In the genomic region with DNA sequence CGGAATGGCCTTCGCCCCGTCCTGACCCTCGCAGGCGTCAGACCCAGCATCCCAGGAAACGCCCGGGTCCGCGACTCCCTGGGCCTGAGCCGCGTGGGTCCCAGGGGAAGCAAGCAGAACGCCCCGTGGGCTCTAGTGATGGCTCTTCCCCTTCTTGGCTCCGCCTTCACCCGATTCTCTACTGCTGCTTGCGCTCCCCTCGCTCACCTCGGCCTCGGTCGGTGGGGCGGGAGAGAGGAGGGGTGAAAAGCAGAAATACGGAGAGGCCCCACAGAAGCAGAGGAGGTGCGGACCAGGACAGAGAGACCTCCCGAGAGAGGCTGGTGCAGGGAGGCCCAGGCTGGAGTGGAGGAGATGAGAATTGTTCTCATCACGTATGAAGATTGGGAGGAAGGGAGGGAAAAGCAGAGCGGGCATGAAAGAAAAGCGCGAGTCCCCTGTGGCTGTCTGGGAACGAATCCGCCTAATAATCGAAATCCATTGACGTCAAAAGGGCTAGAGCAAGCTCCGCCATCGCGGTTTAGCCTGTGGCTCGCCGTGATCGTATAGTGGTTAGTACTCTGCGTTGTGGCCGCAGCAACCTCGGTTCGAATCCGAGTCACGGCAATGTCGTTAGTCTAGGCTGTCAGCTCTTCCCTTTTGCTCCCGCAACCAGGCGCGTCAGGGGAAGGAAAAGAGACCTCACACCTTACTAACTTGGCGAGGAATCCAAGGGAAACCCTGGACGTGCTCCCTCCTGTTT, we compare ENCODE assay signal across 8 cellular contexts.
DNase-seq lines count a peak whose midpoint lies in the region; ATAC-seq and TF ChIP-seq lines count a peak whose summit lies in the region.
"Not testable (repeated sequence)": the region's sequence is repeated elsewhere in the genome, so short reads cannot be mapped to it uniquely, and the experiment has no call there.

No MANE protein-coding gene starts in this region.

- not testable (repeated sequence) for H3K79me2 ChIP-seq in osteoblast (ENCODE audit: insufficient read depth, low read length)

- H3K27me3 ChIP-seq in HUES6 (ENCODE audit: control insufficient read depth, insufficient read depth, low read length); effector memory CD4-positive, alpha-beta T cell (replicated peaks; ENCODE audit: control insufficient read depth, insufficient read depth, low read length, poor library complexity, severe bottlenecking); osteoblast (ENCODE audit: insufficient read depth, low read length): not testable (repeated sequence)
- H3K27me3 ChIP-seq in iPS-18a (ENCODE audit: control insufficient read depth, insufficient read depth, low read length) = peaks cover 12% of the 10 kb centered on the region

- H4K20me1 ChIP-seq in osteoblast (ENCODE audit: insufficient read depth, low read length) = not testable (repeated sequence)

- ATAC-seq in GM18517 (IDR thresholded peaks at IDR 0.05; ENCODE audit: unreplicated experiment) = peak; percentile 72
- ATAC-seq in HG02571 (IDR thresholded peaks at IDR 0.05; ENCODE audit: unreplicated experiment) = peak; percentile 72
- ATAC-seq in activated CD8-positive, alpha-beta T cell treated with anti-CD3 and anti-CD28 coated beads, Interleukin-2, amount 10 ng/mL, durations not matched to agents 7 days and 5 days = peak; percentile 91

- peaks cover 12% of the 10 kb centered on the region for H3K4me1 Mint-ChIP-seq in activated CD8-positive, alpha-beta T cell treated with anti-CD3 and anti-CD28 coated beads, Interleukin-2, amount 10 ng/mL, durations not matched to agents 7 days and 5 days (ENCODE audit: low read depth)

- not testable (repeated sequence) for H3K27ac ChIP-seq in HUES6 (ENCODE audit: low read depth, low read length); effector memory CD4-positive, alpha-beta T cell (ENCODE audit: insufficient read depth, low read length, poor library complexity, severe bottlenecking); iPS-18a (ENCODE audit: low read length); osteoblast (ENCODE audit: low read depth, low read length); urinary bladder (ENCODE audit: low read depth)

- H3K36me3 ChIP-seq in HUES6 (ENCODE audit: control insufficient read depth, insufficient read depth, low read length); effector memory CD4-positive, alpha-beta T cell (ENCODE audit: control insufficient read depth, insufficient read depth, low read length); iPS-18a (ENCODE audit: control insufficient read depth, low read depth, low read length); osteoblast (ENCODE audit: insufficient read depth, low read length); urinary bladder (ENCODE audit: insufficient read depth): not testable (repeated sequence)

- H3K9me3 Mint-ChIP-seq in activated CD8-positive, alpha-beta T cell treated with anti-CD3 and anti-CD28 coated beads, Interleukin-2, amount 10 ng/mL, durations not matched to agents 7 days and 5 days (ENCODE audit: insufficient read depth) = not testable (repeated sequence)

- not testable (repeated sequence) for TF ChIP-seq CTCF in osteoblast (IDR thresholded peaks at IDR 0.05; ENCODE audit: extremely low read depth, low read depth, low read length)

- H3K4me3 ChIP-seq in HUES6 (ENCODE audit: low read depth, low read length) (peak overlapping the region; percentile 53), iPS-18a (ENCODE audit: low read length) (peak overlapping the region; percentile 72), osteoblast (ENCODE audit: insufficient read depth, low read length) (peak overlapping the region; percentile 74), urinary bladder (ENCODE audit: low read depth, low read length) (peak overlapping the region; percentile 30)
- peak overlapping the region; percentile 34 for H3K4me3 ChIP-seq in effector memory CD4-positive, alpha-beta T cell (ENCODE audit: insufficient read depth, low read depth, low read length, poor library complexity, severe bottlenecking)

- not testable (repeated sequence) for H3K9me3 ChIP-seq in HUES6 (ENCODE audit: control insufficient read depth, insufficient read depth, low read depth, low read length); effector memory CD4-positive, alpha-beta T cell (ENCODE audit: control insufficient read depth, low read length); iPS-18a (ENCODE audit: control insufficient read depth, low read depth, low read length); osteoblast (ENCODE audit: low read depth, low read length)

- no CpG with 5 or more reads among the region's 50 CpGs for WGBS in urinary bladder

- peak overlapping the region; percentile 75 for H3K4me2 ChIP-seq in osteoblast (ENCODE audit: insufficient read depth, low read length)

- H3K27me3 Mint-ChIP-seq in activated CD8-positive, alpha-beta T cell treated with anti-CD3 and anti-CD28 coated beads, Interleukin-2, amount 10 ng/mL, durations not matched to agents 7 days and 5 days (ENCODE audit: low read depth) = peaks cover 30% of the 10 kb centered on the region

- not testable (repeated sequence) for H3K36me3 Mint-ChIP-seq in activated CD8-positive, alpha-beta T cell treated with anti-CD3 and anti-CD28 coated beads, Interleukin-2, amount 10 ng/mL, durations not matched to agents 7 days and 5 days (ENCODE audit: low read depth)

- H3K9ac ChIP-seq in HUES6 (ENCODE audit: low read length) = peak overlapping the region; percentile 66
- H3K9ac ChIP-seq in iPS-18a (ENCODE audit: low read length) = not testable (repeated sequence)

- POLR2A ChIA-PET in activated CD8-positive, alpha-beta T cell treated with anti-CD3 and anti-CD28 coated beads, Interleukin-2, amount 10 ng/mL, durations not matched to agents 7 days and 5 days (lab: Charles Lee) = not testable (repeated sequence)

- peak overlapping the region; percentile 77 for H3K4me3 Mint-ChIP-seq in activated CD8-positive, alpha-beta T cell treated with anti-CD3 and anti-CD28 coated beads, Interleukin-2, amount 10 ng/mL, durations not matched to agents 7 days and 5 days

- DNase-seq in activated CD8-positive, alpha-beta T cell treated with anti-CD3 and anti-CD28 coated beads, Interleukin-2, amount 10 ng/mL, durations not matched to agents 7 days and 5 days; effector memory CD4-positive, alpha-beta T cell; osteoblast (ENCODE audit: insufficient read length, low spot score, missing footprints): not testable (repeated sequence)

- not testable (repeated sequence) for H3K4me1 ChIP-seq in HUES6 (ENCODE audit: control insufficient read depth, insufficient read depth, low read length); effector memory CD4-positive, alpha-beta T cell (ENCODE audit: control insufficient read depth, insufficient read depth, low read length, poor library complexity, severe bottlenecking); iPS-18a (ENCODE audit: control insufficient read depth, low read depth, low read length); osteoblast (ENCODE audit: insufficient read depth, low read length); urinary bladder (ENCODE audit: insufficient read depth)

- CTCF ChIA-PET in activated CD8-positive, alpha-beta T cell treated with anti-CD3 and anti-CD28 coated beads, Interleukin-2, amount 10 ng/mL, durations not matched to agents 7 days and 5 days (lab: Charles Lee) = not testable (repeated sequence)

- not testable (repeated sequence) for H3K27ac Mint-ChIP-seq in activated CD8-positive, alpha-beta T cell treated with anti-CD3 and anti-CD28 coated beads, Interleukin-2, amount 10 ng/mL, durations not matched to agents 7 days and 5 days

- peak overlapping the region; percentile 40 for H2AFZ ChIP-seq in osteoblast (ENCODE audit: low read length)
